In genomic region chr6:108560463-108561308, GRCh38 we compare ENCODE assay signal across 8 cellular contexts. TPM values are rescaled to one million over a fixed set of nuclear protein-coding genes. Genes with fewer than 3 reads are reported as not detected.
DNase-seq lines count a peak whose midpoint lies in the region; ATAC-seq and TF ChIP-seq lines count a peak whose summit lies in the region.

TSS of gene FOXO3 (plus strand) at chr6:108560917. CDS start at chr6:108561209, 292 bp downstream.

- ATAC-seq in natural killer cell, result peak; percentile 13 to 40 (median 31)
- ATAC-seq in stimulated activated naive CD8-positive, alpha-beta T cell treated with anti-CD3 and anti-CD28 coated beads, Interleukin-15, amount 100 ng/mL, for 72 hours, result peak; percentile 8
- ATAC-seq in GM19023 (IDR thresholded peaks at IDR 0.05; ENCODE audit: unreplicated experiment), result no peak

- TF ChIP-seq CTCF in fibroblast of the aortic adventitia (IDR thresholded peaks at IDR 0.05; ENCODE audit: insufficient read depth, low read length), result no peak
- no peak for TF ChIP-seq CTCF in natural killer cell (IDR thresholded peaks at IDR 0.05)

- no peaks in the 10 kb centered on the region for H3K27me3 Mint-ChIP-seq in CD4-positive, alpha-beta memory T cell
- no peaks in the 10 kb centered on the region for H3K27me3 Mint-ChIP-seq in natural killer cell (ENCODE audit: low read depth in 2 of 2)
- H3K27me3 Mint-ChIP-seq in stimulated activated naive CD8-positive, alpha-beta T cell treated with anti-CD3 and anti-CD28 coated beads, Interleukin-15, amount 100 ng/mL, for 72 hours, result peaks cover 27% of the 10 kb centered on the region

- H3K4me3 ChIP-seq in CD4-positive, alpha-beta memory T cell (ENCODE audit: low read length in 2 of 2), result peak within 1 kb of the TSS; percentile 81 to 98
- peak within 1 kb of the TSS; percentile 91 for H3K4me3 ChIP-seq in fibroblast of the aortic adventitia (ENCODE audit: low read depth, low read length)

- H3K4me1 Mint-ChIP-seq in CD4-positive, alpha-beta memory T cell, result peaks cover 30 to 49% (median 42%) of the 10 kb centered on the region in 4 donors
- H3K4me1 Mint-ChIP-seq in natural killer cell, result peaks cover 39 to 47% of the 10 kb centered on the region in 2 donors
- H3K4me1 Mint-ChIP-seq in stimulated activated naive CD8-positive, alpha-beta T cell treated with anti-CD3 and anti-CD28 coated beads, Interleukin-15, amount 100 ng/mL, for 72 hours, result peaks cover 52% of the 10 kb centered on the region

- intact Hi-C loops in CD4-positive, alpha-beta memory T cell (cut with micrococcal nuclease), result loop anchor here (1.0 kb wide), 1 partner anchor 222 kb away; no protein-coding TSS in a partner anchor
- intact Hi-C loops in natural killer cell (cut with micrococcal nuclease), result loop anchor here (1.0 kb wide), 1 partner anchor 8 kb away; no protein-coding TSS in a partner anchor

- no peaks in the 10 kb centered on the region for H3K9me3 ChIP-seq in CD4-positive, alpha-beta memory T cell (ENCODE audit: control insufficient read depth in 1 of 2, low read length in 2 of 2)

- H3K4me3 Mint-ChIP-seq in CD4-positive, alpha-beta memory T cell, result peak within 1 kb of the TSS; percentile 89 to 95 (median 91)
- peak within 1 kb of the TSS; percentile 95 for H3K4me3 Mint-ChIP-seq in natural killer cell
- peak within 1 kb of the TSS; percentile 82 to 90 for H3K4me3 Mint-ChIP-seq in stimulated activated naive CD8-positive, alpha-beta T cell treated with anti-CD3 and anti-CD28 coated beads, Interleukin-15, amount 100 ng/mL, for 72 hours

- H3K9me3 Mint-ChIP-seq in CD4-positive, alpha-beta memory T cell, result peaks cover 0 to 2% (median 0%) of the 10 kb centered on the region in 8 donors
- no peaks in the 10 kb centered on the region for H3K9me3 Mint-ChIP-seq in natural killer cell
- no peaks in the 10 kb centered on the region for H3K9me3 Mint-ChIP-seq in stimulated activated naive CD8-positive, alpha-beta T cell treated with anti-CD3 and anti-CD28 coated beads, Interleukin-15, amount 100 ng/mL, for 72 hours

- peak within 1 kb of the TSS; percentile 97 for H3K27ac ChIP-seq in CD4-positive, alpha-beta memory T cell (ENCODE audit: low read depth, low read length)

- CTCF ChIA-PET in CD4-positive, alpha-beta memory T cell (lab: Charles Lee; ENCODE audit: partially characterized antibody), result interaction anchor here (1.6 kb wide), 1 partner anchor 512 kb away, joined by 5 read pairs; no protein-coding TSS in a partner anchor

- H3K36me3 Mint-ChIP-seq in CD4-positive, alpha-beta memory T cell, result peaks cover 9 to 23% of the 10 kb centered on the region in 2 donors
- H3K36me3 Mint-ChIP-seq in natural killer cell, result no peaks in the 10 kb centered on the region

- H3K27me3 ChIP-seq in CD4-positive, alpha-beta memory T cell (ENCODE audit: insufficient read depth, low read length), result no peaks in the 10 kb centered on the region

- peaks cover 46% of the 10 kb centered on the region for H3K4me1 ChIP-seq in CD4-positive, alpha-beta memory T cell (ENCODE audit: insufficient read depth, low read length)

- DNase-seq in CD4-positive, alpha-beta memory T cell, result peak; percentile 59 to 73 (median 61)
- peak; percentile 76 for DNase-seq in HT1080 (ENCODE audit: low read depth)
- peak; percentile 84 for DNase-seq in RPMI7951 (ENCODE audit: low read depth)
- DNase-seq in activated gamma-delta T cell (lab: John Stamatoyannopoulos, UW), result peak; percentile 70
- DNase-seq in fibroblast of the aortic adventitia (ENCODE audit: low read depth), result peak; percentile 81
- peak; percentile 79 for DNase-seq in natural killer cell
- peak; percentile 50 to 61 for DNase-seq in stimulated activated naive CD8-positive, alpha-beta T cell treated with anti-CD3 and anti-CD28 coated beads, Interleukin-15, amount 100 ng/mL, for 72 hours

- POLR2A ChIA-PET in CD4-positive, alpha-beta memory T cell (lab: Charles Lee; ENCODE audit: partially characterized antibody), result interaction anchor here (0.8 to 5.2 kb wide), 22 partner anchors 9 to 924 kb away, joined by 3 to 84 read pairs (median 6); partner anchors contain the start of genes ARMC2, CD164, CEP57L1 and PPIL6

- H3K36me3 ChIP-seq in CD4-positive, alpha-beta memory T cell (ENCODE audit: insufficient read depth, low read length), result no peaks in the 10 kb centered on the region

- H3K27ac Mint-ChIP-seq in CD4-positive, alpha-beta memory T cell, result peak within 1 kb of the TSS; percentile 92 to 98 (median 94)
- H3K27ac Mint-ChIP-seq in natural killer cell, result peak within 1 kb of the TSS; percentile 97 to 98
- H3K27ac Mint-ChIP-seq in stimulated activated naive CD8-positive, alpha-beta T cell treated with anti-CD3 and anti-CD28 coated beads, Interleukin-15, amount 100 ng/mL, for 72 hours, result peak within 1 kb of the TSS in 1 of 2 donors; percentile 72

RNA-seq across cellular contexts. Expression of gene FOXO3, which starts in this region (rescaled TPM):
- 10 to 100 TPM; 26.4 to 27.0 TPM for total RNA-seq in CD4-positive, alpha-beta memory T cell
- 10 to 100 TPM; 18.3 to 23.7 TPM for polyA plus RNA-seq in CD4-positive, alpha-beta memory T cell
- total RNA-seq in HT1080 (2014; rRNA removed; shearing (Covaris generic)), result 8.7 and 11.5 TPM in 2 replicates
- 8.3 and 10.8 TPM in 2 replicates for polyA plus RNA-seq in HT1080 (2015; cell fraction: cytosol; rRNA removed)
- 10.1 and 12.5 TPM in 2 replicates for polyA plus RNA-seq in HT1080 (2015; cell fraction: nucleus; rRNA removed)
- 16.2 and 19.0 TPM in 2 replicates for total RNA-seq in RPMI7951 (2014; rRNA removed; shearing (Covaris generic))
- total RNA-seq in fibroblast of the aortic adventitia (ENCODE audit: low replicate concordance) (49.3 and 54.5 TPM in 2 replicates), natural killer cell (10 to 100 TPM; 43.1 to 70.4 (median 51.3) TPM)
